In genomic region chr7:100182616-100183015, GRCh38 we compare ENCODE assay signal across 7 cellular contexts. TPM values are rescaled to one million over a fixed set of nuclear protein-coding genes. Genes with fewer than 3 reads are reported as not detected.
DNase-seq lines count a peak whose midpoint lies in the region; ATAC-seq, FAIRE-seq and TF ChIP-seq lines count a peak whose summit lies in the region.
"Not testable (repeated sequence)": the region's sequence is repeated elsewhere in the genome, so short reads cannot be mapped to it uniquely, and the experiment has no call there.

No MANE protein-coding gene starts in this region.

- not testable (repeated sequence) for BruUV-seq in K562 (replicated peaks; lab: Mats Ljungman, UMichigan)

- not testable (repeated sequence) for H3K27ac Mint-ChIP-seq in CD8-positive, alpha-beta T cell
- peak overlapping the region; percentile 91 for H3K27ac Mint-ChIP-seq in T-helper 1 cell treated with Interleukin-12 subunit alpha and Interleukin-12 subunit beta and Interleukin-4 antibody, amounts not matched to agents 30 μg/mL and 1 μg/mL, for 36 hours
- peak overlapping the region; percentile 94 for H3K27ac Mint-ChIP-seq in activated CD4-positive, alpha-beta T cell treated with anti-CD3 and anti-CD28 coated beads, Interleukin-2, amount 10 ng/mL, durations not matched to agents 7 days and 5 days
- peak overlapping the region; percentile 32 for H3K27ac Mint-ChIP-seq in activated T-helper 1 cell treated with anti-CD3 and anti-CD28 coated beads, Interleukin-12 subunit alpha, Interleukin-12 subunit beta, Interleukin-2, Interleukin-4 antibody, amounts not matched to agents 30 ng/mL and 10 ng/mL and 1 ng/mL, durations not matched to agents 14 hours and 24 hours and 36 hours
- peak overlapping the region in 7 of 10 donors; percentile 4 to 94 (median 62) for H3K27ac Mint-ChIP-seq in naive thymus-derived CD8-positive, alpha-beta T cell

- H3F3A ChIP-seq in OCI-LY1 (ENCODE audit: insufficient read depth, low read length), result not testable (repeated sequence)

- not testable (repeated sequence) for H3K4me3 ChIP-seq in CD8-positive, alpha-beta T cell (ENCODE audit: low read depth, low read length); OCI-LY1 (ENCODE audit: low read depth, low read length, poor library complexity, severe bottlenecking); K562

- not testable (repeated sequence) for H3K4me3 Mint-ChIP-seq in CD8-positive, alpha-beta T cell; activated CD4-positive, alpha-beta T cell treated with anti-CD3 and anti-CD28 coated beads, Interleukin-2, amount 10 ng/mL, durations not matched to agents 7 days and 5 days; activated T-helper 1 cell treated with anti-CD3 and anti-CD28 coated beads, Interleukin-12 subunit alpha, Interleukin-12 subunit beta, Interleukin-2, Interleukin-4 antibody, amounts not matched to agents 30 ng/mL and 10 ng/mL and 1 ng/mL, durations not matched to agents 14 hours and 24 hours and 36 hours
- peak overlapping the region; percentile 80 for H3K4me3 Mint-ChIP-seq in T-helper 1 cell treated with Interleukin-12 subunit alpha and Interleukin-12 subunit beta and Interleukin-4 antibody, amounts not matched to agents 30 μg/mL and 1 μg/mL, for 36 hours
- peak overlapping the region in 3 of 10 donors; percentile 14 to 63 (median 22) for H3K4me3 Mint-ChIP-seq in naive thymus-derived CD8-positive, alpha-beta T cell

- not testable (repeated sequence) for FAIRE-seq in K562 (lab: Jason Lieb, UNC)

- H4K20me1 ChIP-seq in OCI-LY1 (ENCODE audit: insufficient read depth, low read length); K562 (replicated peaks; ENCODE audit: control insufficient read depth, insufficient read depth, low read length): not testable (repeated sequence)

- H3K27me3 ChIP-seq in CD8-positive, alpha-beta T cell (ENCODE audit: insufficient read depth, low read length); OCI-LY1 (ENCODE audit: insufficient read depth, low read length); K562 (ENCODE audit: control insufficient read depth in 2 of 2, insufficient read depth in 2 of 2, low read length in 2 of 2): not testable (repeated sequence)

- H3K4me1 ChIP-seq in CD8-positive, alpha-beta T cell (ENCODE audit: insufficient read depth, low read length), result peaks cover 22% of the 10 kb centered on the region
- peaks cover 39% of the 10 kb centered on the region for H3K4me1 ChIP-seq in OCI-LY1 (ENCODE audit: insufficient read depth, low read length, severe bottlenecking)
- not testable (repeated sequence) for H3K4me1 ChIP-seq in K562 (replicated peaks in 1 of 2; ENCODE audit: control insufficient read depth in 2 of 2, insufficient read depth in 2 of 2, low read length in 2 of 2)

- POLR2A ChIA-PET in CD8-positive, alpha-beta T cell (lab: Charles Lee), result interaction anchor here (0.9 to 1.0 kb wide), 2 partner anchors 10 to 52 kb away, joined by 3 read pairs; no protein-coding TSS in a partner anchor
- POLR2A ChIA-PET in activated CD4-positive, alpha-beta T cell treated with anti-CD3 and anti-CD28 coated beads, Interleukin-2, amount 10 ng/mL, durations not matched to agents 7 days and 5 days (lab: Charles Lee), result interaction anchor here (0.6 kb wide), 1 partner anchor 26 kb away, joined by 4 read pairs; no protein-coding TSS in a partner anchor
- POLR2A ChIA-PET in K562 (lab: Yijun Ruan, JAX), result interaction anchor here (0.6 to 1.0 kb wide), 2 partner anchors 8 to 473 kb away, joined by 3 to 6 read pairs; no protein-coding TSS in a partner anchor
- POLR2A ChIA-PET in naive thymus-derived CD8-positive, alpha-beta T cell (lab: Charles Lee), result interaction anchor here (3.1 to 9.3 kb wide), 4 partner anchors 11 to 38 kb away, joined by 12 to 187 read pairs (median 38); partner anchors contain the start of genes GAL3ST4, LAMTOR4, PVRIG and TRAPPC14

- not testable (repeated sequence) for TF ChIP-seq EP300 in K562 (IDR thresholded peaks at IDR 0.05; ENCODE audit: low read length)

- H3K36me3 ChIP-seq in CD8-positive, alpha-beta T cell (ENCODE audit: insufficient read depth, low read length); OCI-LY1 (ENCODE audit: insufficient read depth, low read length); K562 (ENCODE audit: control insufficient read depth, insufficient read depth, low read length): not testable (repeated sequence)

- H3K9me2 ChIP-seq in OCI-LY1 (ENCODE audit: low read depth, low read length), result not testable (repeated sequence)

- H3K79me2 ChIP-seq in OCI-LY1 (ENCODE audit: insufficient read depth, low read length); K562 (ENCODE audit: control insufficient read depth, insufficient read depth, low read length): not testable (repeated sequence)

- H3K4me1 Mint-ChIP-seq in CD8-positive, alpha-beta T cell (ENCODE audit: low read depth), result peaks cover 29% of the 10 kb centered on the region
- peaks cover 28% of the 10 kb centered on the region for H3K4me1 Mint-ChIP-seq in T-helper 1 cell treated with Interleukin-12 subunit alpha and Interleukin-12 subunit beta and Interleukin-4 antibody, amounts not matched to agents 30 μg/mL and 1 μg/mL, for 36 hours (ENCODE audit: low read depth)
- H3K4me1 Mint-ChIP-seq in activated CD4-positive, alpha-beta T cell treated with anti-CD3 and anti-CD28 coated beads, Interleukin-2, amount 10 ng/mL, durations not matched to agents 7 days and 5 days, result peaks cover 55% of the 10 kb centered on the region
- peaks cover 32% of the 10 kb centered on the region for H3K4me1 Mint-ChIP-seq in activated T-helper 1 cell treated with anti-CD3 and anti-CD28 coated beads, Interleukin-12 subunit alpha, Interleukin-12 subunit beta, Interleukin-2, Interleukin-4 antibody, amounts not matched to agents 30 ng/mL and 10 ng/mL and 1 ng/mL, durations not matched to agents 14 hours and 24 hours and 36 hours (ENCODE audit: low read depth)
- peaks cover 11 to 37% (median 30%) of the 10 kb centered on the region in 4 donors for H3K4me1 Mint-ChIP-seq in naive thymus-derived CD8-positive, alpha-beta T cell

- TF ChIP-seq POLR2A in K562 (conservative IDR thresholded peaks at IDR 0.05), result not testable (repeated sequence)

- not testable (repeated sequence) for TF ChIP-seq RAD21 in K562 (CRISPR knock-in tag; conservative IDR thresholded peaks at IDR 0.05 in 1 of 2, IDR thresholded peaks at IDR 0.05 in 1 of 2)

- TF ChIP-seq CTCF in CD8-positive, alpha-beta T cell (IDR thresholded peaks at IDR 0.05); OCI-LY1 (IDR thresholded peaks at IDR 0.05; ENCODE audit: low read length); K562 (IDR thresholded peaks at IDR 0.05 in 2 of 3, conservative IDR thresholded peaks at IDR 0.05 in 1 of 3; ENCODE audit: insufficient read depth in 2 of 3, low read depth in 1 of 3, low read length in 3 of 3): not testable (repeated sequence)

- in situ Hi-C loops in K562 (cut with MboI), result not testable (repeated sequence)

- H3K36me3 Mint-ChIP-seq in CD8-positive, alpha-beta T cell; T-helper 1 cell treated with Interleukin-12 subunit alpha and Interleukin-12 subunit beta and Interleukin-4 antibody, amounts not matched to agents 30 μg/mL and 1 μg/mL, for 36 hours (ENCODE audit: low read depth); activated T-helper 1 cell treated with anti-CD3 and anti-CD28 coated beads, Interleukin-12 subunit alpha, Interleukin-12 subunit beta, Interleukin-2, Interleukin-4 antibody, amounts not matched to agents 30 ng/mL and 10 ng/mL and 1 ng/mL, durations not matched to agents 14 hours and 24 hours and 36 hours (ENCODE audit: low read depth); naive thymus-derived CD8-positive, alpha-beta T cell: not testable (repeated sequence)
- H3K36me3 Mint-ChIP-seq in activated CD4-positive, alpha-beta T cell treated with anti-CD3 and anti-CD28 coated beads, Interleukin-2, amount 10 ng/mL, durations not matched to agents 7 days and 5 days (ENCODE audit: low read depth), result peaks cover 18% of the 10 kb centered on the region

- ATAC-seq in CD8-positive, alpha-beta T cell, result peak; percentile 17
- not testable (repeated sequence) for ATAC-seq in K562; naive thymus-derived CD8-positive, alpha-beta T cell

- intact Hi-C loops in CD8-positive, alpha-beta T cell (cut with DNase I, micrococcal nuclease); activated T-helper 1 cell treated with anti-CD3 and anti-CD28 coated beads, Interleukin-12 subunit alpha, Interleukin-12 subunit beta, Interleukin-2, Interleukin-4 antibody, amounts not matched to agents 30 ng/mL and 10 ng/mL and 1 ng/mL, durations not matched to agents 14 hours and 24 hours and 36 hours (cut with micrococcal nuclease); K562 (cut with micrococcal nuclease): not testable (repeated sequence)

- not testable (repeated sequence) for H3K9me1 ChIP-seq in K562 (ENCODE audit: control insufficient read depth, insufficient read depth, low read length)

- CTCF ChIA-PET in CD8-positive, alpha-beta T cell (lab: Charles Lee); K562 (lab: Yijun Ruan, JAX; ENCODE audit: low intra/inter-chr PET ratio): not testable (repeated sequence)
- CTCF ChIA-PET in activated CD4-positive, alpha-beta T cell treated with anti-CD3 and anti-CD28 coated beads, Interleukin-2, amount 10 ng/mL, durations not matched to agents 7 days and 5 days (lab: Charles Lee), result interaction anchor here (1.2 to 1.3 kb wide), 2 partner anchors 11 to 12 kb away, joined by 3 to 6 read pairs; no protein-coding TSS in a partner anchor

- 20% methylated on average over 6 of the region's 6 CpGs for WGBS in K562 (ENCODE audit: insufficient coverage, low coverage, missing lambda C conversion rate)

- H3K27ac ChIP-seq in CD8-positive, alpha-beta T cell (ENCODE audit: low read depth, low read length); K562 (ENCODE audit: extremely low read depth, low read depth, low read length): not testable (repeated sequence)
- H3K27ac ChIP-seq in OCI-LY1 (ENCODE audit: low read depth, low read length, poor library complexity, severe bottlenecking), result peak overlapping the region; percentile 59

- not testable (repeated sequence) for H3K9me3 ChIP-seq in CD8-positive, alpha-beta T cell (ENCODE audit: low read length); OCI-LY1 (ENCODE audit: low read length); K562 (replicated peaks; ENCODE audit: control insufficient read depth, insufficient read depth, low read depth, low read length)

- peak overlapping the region; percentile 58 for H3K4me2 ChIP-seq in OCI-LY1 (ENCODE audit: low read length)
- H3K4me2 ChIP-seq in K562 (ENCODE audit: insufficient read depth, low read length), result not testable (repeated sequence)

- H3K9me3 Mint-ChIP-seq in CD8-positive, alpha-beta T cell; T-helper 1 cell treated with Interleukin-12 subunit alpha and Interleukin-12 subunit beta and Interleukin-4 antibody, amounts not matched to agents 30 μg/mL and 1 μg/mL, for 36 hours; activated CD4-positive, alpha-beta T cell treated with anti-CD3 and anti-CD28 coated beads, Interleukin-2, amount 10 ng/mL, durations not matched to agents 7 days and 5 days; activated T-helper 1 cell treated with anti-CD3 and anti-CD28 coated beads, Interleukin-12 subunit alpha, Interleukin-12 subunit beta, Interleukin-2, Interleukin-4 antibody, amounts not matched to agents 30 ng/mL and 10 ng/mL and 1 ng/mL, durations not matched to agents 14 hours and 24 hours and 36 hours; naive thymus-derived CD8-positive, alpha-beta T cell: not testable (repeated sequence)

- H3K27me3 Mint-ChIP-seq in CD8-positive, alpha-beta T cell (ENCODE audit: low read depth); T-helper 1 cell treated with Interleukin-12 subunit alpha and Interleukin-12 subunit beta and Interleukin-4 antibody, amounts not matched to agents 30 μg/mL and 1 μg/mL, for 36 hours (ENCODE audit: low read depth); activated CD4-positive, alpha-beta T cell treated with anti-CD3 and anti-CD28 coated beads, Interleukin-2, amount 10 ng/mL, durations not matched to agents 7 days and 5 days; activated T-helper 1 cell treated with anti-CD3 and anti-CD28 coated beads, Interleukin-12 subunit alpha, Interleukin-12 subunit beta, Interleukin-2, Interleukin-4 antibody, amounts not matched to agents 30 ng/mL and 10 ng/mL and 1 ng/mL, durations not matched to agents 14 hours and 24 hours and 36 hours (ENCODE audit: insufficient read depth); naive thymus-derived CD8-positive, alpha-beta T cell: not testable (repeated sequence)

- H3K9ac ChIP-seq in OCI-LY1 (ENCODE audit: low read length); K562 (ENCODE audit: insufficient read depth in 1 of 2, low read depth in 2 of 2, low read length in 2 of 2): not testable (repeated sequence)

- 0 out of 2 replicates have a peak overlapping the region, but pooled peaks have one; percentile 23 for H2AFZ ChIP-seq in OCI-LY1 (ENCODE audit: low read length)
- H2AFZ ChIP-seq in K562 (ENCODE audit: low read depth, low read length), result not testable (repeated sequence)

- peak in 1 of 7 experiments; percentile 31 for DNase-seq in CD8-positive, alpha-beta T cell
- not testable (repeated sequence) for DNase-seq in activated CD4-positive, alpha-beta T cell treated with anti-CD3 and anti-CD28 coated beads, Interleukin-2, amount 10 ng/mL, durations not matched to agents 7 days and 5 days; activated T-helper 1 cell treated with anti-CD3 and anti-CD28 coated beads, Interleukin-12 subunit alpha, Interleukin-12 subunit beta, Interleukin-2, Interleukin-4 antibody, amounts not matched to agents 30 ng/mL and 10 ng/mL and 1 ng/mL, durations not matched to agents 14 hours and 24 hours and 36 hours (ENCODE audit: low spot score); K562 (ENCODE audit: extremely low read depth in 1 of 4, low spot score in 3 of 4); naive thymus-derived CD8-positive, alpha-beta T cell

RNA-seq across cellular contexts. Expression of gene STAG3, which starts 4.9 kb away (rescaled TPM):
- 1 to 10 TPM; 6.3 to 6.6 TPM for total RNA-seq in CD8-positive, alpha-beta T cell
- total RNA-seq in activated CD4-positive, alpha-beta T cell treated with anti-CD3 and anti-CD28 coated beads, Interleukin-2, amount 10 ng/mL, durations not matched to agents 7 days and 5 days, result 10 to 100 TPM; 24.2 to 24.7 TPM
- total RNA-seq in activated T-helper 1 cell treated with anti-CD3 and anti-CD28 coated beads, Interleukin-12 subunit alpha, Interleukin-12 subunit beta, Interleukin-2, Interleukin-4 antibody, amounts not matched to agents 30 ng/mL and 10 ng/mL and 1 ng/mL, durations not matched to agents 14 hours and 24 hours and 36 hours, result 25.0 and 30.6 TPM in 2 replicates
- total RNA-seq in K562 (2011; cell fraction: chromatin; rRNA removed; ENCODE audit: low replicate concordance), result 12.2 and 23.8 TPM in 2 replicates
- total RNA-seq in K562 (2011; cell fraction: nucleolus; rRNA removed), result 10.3 and 11.0 TPM in 2 replicates
- total RNA-seq in K562 (2011; cell fraction: nucleoplasm; rRNA removed), result 9.9 and 10.9 TPM in 2 replicates
- total RNA-seq in K562 (2014; rRNA removed), result 0.54 and 2.1 TPM in 2 replicates
- total RNA-seq in K562 (2014; rRNA removed; fragmentation: Illumina TruSeq; extraction: Trizol), result 0.96 and 1.7 TPM in 2 replicates
- total RNA-seq in K562 (2015; rRNA removed; fragmentation: Illumina TruSeq; extraction: Trizol), result 1.3 and 2.5 TPM in 2 replicates
- total RNA-seq in K562 (2021), result 1.7 and 2.5 TPM in 2 replicates
- polyA plus RNA-seq in K562 (2011; rRNA removed), result 2.4 and 5.1 TPM in 2 replicates
- 1.5 and 3.0 TPM in 2 replicates for polyA plus RNA-seq in K562 (2011; cell fraction: cytosol; rRNA removed)
- 11.9 and 21.5 TPM in 2 replicates for polyA plus RNA-seq in K562 (2011; cell fraction: nucleus; rRNA removed)
- polyA plus RNA-seq in K562 (2012), result 4.9 and 11.1 TPM in 2 replicates
- 1.3 and 1.6 TPM in 2 replicates for polyA plus RNA-seq in K562 (2014; fragmentation: Illumina TruSeq; extraction: Trizol)
- 1 to 10 TPM; 1.2 to 2.3 TPM for polyA plus RNA-seq in K562 (2014; fragmentation: Nextera tagmentation; extraction: Ambion mirVana)
- polyA plus RNA-seq in K562 (2014; rRNA removed), result 1.3 and 1.9 TPM in 2 replicates
- polyA minus RNA-seq in K562 (2011; rRNA and poly(A)+ RNA removed), result 2.1 and 3.9 TPM in 2 replicates
- 1.6 and 2.0 TPM in 2 replicates for polyA minus RNA-seq in K562 (2011; cell fraction: cytosol; rRNA and poly(A)+ RNA removed)
- 3.2 and 6.4 TPM in 2 replicates for polyA minus RNA-seq in K562 (2011; cell fraction: nucleus; rRNA and poly(A)+ RNA removed)
- total RNA-seq in naive thymus-derived CD8-positive, alpha-beta T cell, result 10 to 100 TPM; 12.0 to 12.1 TPM
- 1 to 10 TPM; 6.0 to 8.6 (median 6.9) TPM for polyA plus RNA-seq in naive thymus-derived CD8-positive, alpha-beta T cell

RNA-seq across cellular contexts. Expression of gene GPC2, which starts 5.4 kb away (rescaled TPM):
- total RNA-seq in CD8-positive, alpha-beta T cell, result 10 to 100 TPM; 10.5 to 13.3 TPM
- 10 to 100 TPM; 13.9 to 20.9 TPM for total RNA-seq in activated CD4-positive, alpha-beta T cell treated with anti-CD3 and anti-CD28 coated beads, Interleukin-2, amount 10 ng/mL, durations not matched to agents 7 days and 5 days
- total RNA-seq in activated T-helper 1 cell treated with anti-CD3 and anti-CD28 coated beads, Interleukin-12 subunit alpha, Interleukin-12 subunit beta, Interleukin-2, Interleukin-4 antibody, amounts not matched to agents 30 ng/mL and 10 ng/mL and 1 ng/mL, durations not matched to agents 14 hours and 24 hours and 36 hours, result 3.9 and 4.8 TPM in 2 replicates
- total RNA-seq in K562 (2011; cell fraction: chromatin; rRNA removed; ENCODE audit: low replicate concordance), result 6.5 and 21.7 TPM in 2 replicates
- 15.8 and 17.7 TPM in 2 replicates for total RNA-seq in K562 (2011; cell fraction: nucleolus; rRNA removed)
- total RNA-seq in K562 (2011; cell fraction: nucleoplasm; rRNA removed), result 10.9 and 11.9 TPM in 2 replicates
- 1.7 and 3.2 TPM in 2 replicates for total RNA-seq in K562 (2014; rRNA removed)
- total RNA-seq in K562 (2014; rRNA removed; fragmentation: Illumina TruSeq; extraction: Trizol), result 0.83 and 1.1 TPM in 2 replicates
- total RNA-seq in K562 (2015; rRNA removed; fragmentation: Illumina TruSeq; extraction: Trizol), result 1.1 and 1.3 TPM in 2 replicates
- 4.7 and 5.1 TPM in 2 replicates for total RNA-seq in K562 (2021)
- polyA plus RNA-seq in K562 (2011; rRNA removed), result 1.5 and 3.7 TPM in 2 replicates
- 3.8 and 4.6 TPM in 2 replicates for polyA plus RNA-seq in K562 (2011; cell fraction: cytosol; rRNA removed)
- 21.7 and 28.4 TPM in 2 replicates for polyA plus RNA-seq in K562 (2011; cell fraction: nucleus; rRNA removed)
- 2.0 and 5.0 TPM in 2 replicates for polyA plus RNA-seq in K562 (2012)
- 1.3 and 1.7 TPM in 2 replicates for polyA plus RNA-seq in K562 (2014; fragmentation: Illumina TruSeq; extraction: Trizol)
- under 1 TPM in 1 of 2 experiments, not detected in 1; 0.06 TPM for polyA plus RNA-seq in K562 (2014; fragmentation: Nextera tagmentation; extraction: Ambion mirVana)
- polyA plus RNA-seq in K562 (2014; rRNA removed), result 7.2 and 7.7 TPM in 2 replicates
- polyA minus RNA-seq in K562 (2011; rRNA and poly(A)+ RNA removed), result 1.4 and 1.6 TPM in 2 replicates
- 0.86 and 2.5 TPM in 2 replicates for polyA minus RNA-seq in K562 (2011; cell fraction: cytosol; rRNA and poly(A)+ RNA removed)
- polyA minus RNA-seq in K562 (2011; cell fraction: nucleus; rRNA and poly(A)+ RNA removed), result 9.3 and 10.2 TPM in 2 replicates
- total RNA-seq in naive thymus-derived CD8-positive, alpha-beta T cell, result 10 to 100 TPM; 39.0 to 40.1 TPM
- 1 to 10 TPM in 1 of 3 donors, under 1 TPM in 2; 0.09 to 1.1 (median 0.42) TPM for polyA plus RNA-seq in naive thymus-derived CD8-positive, alpha-beta T cell

RNA-seq across cellular contexts. Expression of gene GAL3ST4, which starts 14.2 kb away (rescaled TPM):
- total RNA-seq in CD8-positive, alpha-beta T cell, result 10 to 100 TPM; 10.2 to 11.5 TPM
- 10 to 100 TPM; 14.2 to 15.6 TPM for total RNA-seq in activated CD4-positive, alpha-beta T cell treated with anti-CD3 and anti-CD28 coated beads, Interleukin-2, amount 10 ng/mL, durations not matched to agents 7 days and 5 days
- total RNA-seq in activated T-helper 1 cell treated with anti-CD3 and anti-CD28 coated beads, Interleukin-12 subunit alpha, Interleukin-12 subunit beta, Interleukin-2, Interleukin-4 antibody, amounts not matched to agents 30 ng/mL and 10 ng/mL and 1 ng/mL, durations not matched to agents 14 hours and 24 hours and 36 hours, result 1.3 and 1.5 TPM in 2 replicates
- 1.3 and 3.7 TPM in 2 replicates for total RNA-seq in K562 (2011; cell fraction: chromatin; rRNA removed; ENCODE audit: low replicate concordance)
- total RNA-seq in K562 (2011; cell fraction: nucleolus; rRNA removed), result 2.1 and 2.2 TPM in 2 replicates
- 1.8 and 2.9 TPM in 2 replicates for total RNA-seq in K562 (2011; cell fraction: nucleoplasm; rRNA removed)
- total RNA-seq in K562 (2014; rRNA removed) (0.05 and 0.37 TPM in 2 replicates), K562 (2014; rRNA removed; fragmentation: Illumina TruSeq; extraction: Trizol) (0.16 and 0.18 TPM in 2 replicates), K562 (2015; rRNA removed; fragmentation: Illumina TruSeq; extraction: Trizol) (0.25 and 0.41 TPM in 2 replicates), K562 (2021) (0.54 and 1.0 TPM in 2 replicates)
- polyA plus RNA-seq in K562 (2011; rRNA removed) (0.60 and 1.7 TPM in 2 replicates), K562 (2014; fragmentation: Illumina TruSeq; extraction: Trizol) (0.96 and 1.2 TPM in 2 replicates), K562 (2014; fragmentation: Nextera tagmentation; extraction: Ambion mirVana) (under 1 TPM; 0.15 to 0.18 TPM), K562 (2014; rRNA removed) (0.88 and 0.98 TPM in 2 replicates)
- polyA plus RNA-seq in K562 (2011; cell fraction: cytosol; rRNA removed), result 1.5 and 2.0 TPM in 2 replicates
- polyA plus RNA-seq in K562 (2011; cell fraction: nucleus; rRNA removed), result 4.9 and 6.0 TPM in 2 replicates
- 1.1 and 2.6 TPM in 2 replicates for polyA plus RNA-seq in K562 (2012)
- polyA minus RNA-seq in K562 (2011; rRNA and poly(A)+ RNA removed), result 0.28 and 0.57 TPM in 2 replicates
- 0.91 TPM in 1 of 2 replicates, not detected in the other for polyA minus RNA-seq in K562 (2011; cell fraction: cytosol; rRNA and poly(A)+ RNA removed)
- polyA minus RNA-seq in K562 (2011; cell fraction: nucleus; rRNA and poly(A)+ RNA removed), result 0.13 and 0.44 TPM in 2 replicates
- 10 to 100 TPM; 37.0 to 39.1 TPM for total RNA-seq in naive thymus-derived CD8-positive, alpha-beta T cell
- 1 to 10 TPM; 4.0 to 6.5 (median 5.4) TPM for polyA plus RNA-seq in naive thymus-derived CD8-positive, alpha-beta T cell

RNA-seq across cellular contexts. Expression of gene TRAPPC14, which starts 24.1 kb away (rescaled TPM):
- total RNA-seq in CD8-positive, alpha-beta T cell, result 10 to 100 TPM; 40.6 to 47.1 TPM
- 10 to 100 TPM; 54.0 to 54.6 TPM for total RNA-seq in activated CD4-positive, alpha-beta T cell treated with anti-CD3 and anti-CD28 coated beads, Interleukin-2, amount 10 ng/mL, durations not matched to agents 7 days and 5 days
- 43.9 and 44.3 TPM in 2 replicates for total RNA-seq in activated T-helper 1 cell treated with anti-CD3 and anti-CD28 coated beads, Interleukin-12 subunit alpha, Interleukin-12 subunit beta, Interleukin-2, Interleukin-4 antibody, amounts not matched to agents 30 ng/mL and 10 ng/mL and 1 ng/mL, durations not matched to agents 14 hours and 24 hours and 36 hours
- 86.1 and 225 TPM in 2 replicates for total RNA-seq in K562 (2011; cell fraction: chromatin; rRNA removed; ENCODE audit: low replicate concordance)
- total RNA-seq in K562 (2011; cell fraction: nucleolus; rRNA removed), result 123 and 132 TPM in 2 replicates
- 95.7 and 101 TPM in 2 replicates for total RNA-seq in K562 (2011; cell fraction: nucleoplasm; rRNA removed)
- total RNA-seq in K562 (2014; rRNA removed), result 25.6 and 27.1 TPM in 2 replicates
- 7.6 and 9.9 TPM in 2 replicates for total RNA-seq in K562 (2014; rRNA removed; fragmentation: Illumina TruSeq; extraction: Trizol)
- 17.4 and 18.2 TPM in 2 replicates for total RNA-seq in K562 (2015; rRNA removed; fragmentation: Illumina TruSeq; extraction: Trizol)
- total RNA-seq in K562 (2021), result 38.2 and 45.9 TPM in 2 replicates
- polyA plus RNA-seq in K562 (2011; rRNA removed), result 5.4 and 12.1 TPM in 2 replicates
- 7.4 and 10.1 TPM in 2 replicates for polyA plus RNA-seq in K562 (2011; cell fraction: cytosol; rRNA removed)
- 91.6 and 168 TPM in 2 replicates for polyA plus RNA-seq in K562 (2011; cell fraction: nucleus; rRNA removed)
- 26.9 and 43.9 TPM in 2 replicates for polyA plus RNA-seq in K562 (2012)
- 20.5 and 29.3 TPM in 2 replicates for polyA plus RNA-seq in K562 (2014; fragmentation: Illumina TruSeq; extraction: Trizol)
- polyA plus RNA-seq in K562 (2014; fragmentation: Nextera tagmentation; extraction: Ambion mirVana), result under 1 TPM; 0.42 to 0.55 TPM
- 27.9 and 43.8 TPM in 2 replicates for polyA plus RNA-seq in K562 (2014; rRNA removed)
- 4.9 and 6.1 TPM in 2 replicates for polyA minus RNA-seq in K562 (2011; rRNA and poly(A)+ RNA removed)
- polyA minus RNA-seq in K562 (2011; cell fraction: cytosol; rRNA and poly(A)+ RNA removed), result 6.9 and 7.9 TPM in 2 replicates
- 41.7 and 45.6 TPM in 2 replicates for polyA minus RNA-seq in K562 (2011; cell fraction: nucleus; rRNA and poly(A)+ RNA removed)
- 100 to 1,000 TPM; 103 to 109 TPM for total RNA-seq in naive thymus-derived CD8-positive, alpha-beta T cell
- 1 to 10 TPM; 2.1 to 4.5 (median 2.4) TPM for polyA plus RNA-seq in naive thymus-derived CD8-positive, alpha-beta T cell

RNA-seq across cellular contexts. Expression of gene LAMTOR4, which starts 33.9 kb away (rescaled TPM):
- total RNA-seq in CD8-positive, alpha-beta T cell, result 10 to 100 TPM; 68.4 to 83.1 TPM
- total RNA-seq in activated CD4-positive, alpha-beta T cell treated with anti-CD3 and anti-CD28 coated beads, Interleukin-2, amount 10 ng/mL, durations not matched to agents 7 days and 5 days, result 100 to 1,000 TPM; 124 to 172 TPM
- 119 and 133 TPM in 2 replicates for total RNA-seq in activated T-helper 1 cell treated with anti-CD3 and anti-CD28 coated beads, Interleukin-12 subunit alpha, Interleukin-12 subunit beta, Interleukin-2, Interleukin-4 antibody, amounts not matched to agents 30 ng/mL and 10 ng/mL and 1 ng/mL, durations not matched to agents 14 hours and 24 hours and 36 hours
- total RNA-seq in K562 (2011; cell fraction: chromatin; rRNA removed; ENCODE audit: low replicate concordance), result 44.1 and 100 TPM in 2 replicates
- total RNA-seq in K562 (2011; cell fraction: nucleolus; rRNA removed), result 87.9 and 91.2 TPM in 2 replicates
- total RNA-seq in K562 (2011; cell fraction: nucleoplasm; rRNA removed), result 91.3 and 109 TPM in 2 replicates
- total RNA-seq in K562 (2014; rRNA removed), result 231 and 275 TPM in 2 replicates
- total RNA-seq in K562 (2014; rRNA removed; fragmentation: Illumina TruSeq; extraction: Trizol), result 52.6 and 79.6 TPM in 2 replicates
- total RNA-seq in K562 (2015; rRNA removed; fragmentation: Illumina TruSeq; extraction: Trizol), result 139 and 152 TPM in 2 replicates
- total RNA-seq in K562 (2021), result 183 and 195 TPM in 2 replicates
- 154 and 162 TPM in 2 replicates for polyA plus RNA-seq in K562 (2011; rRNA removed)
- 371 and 576 TPM in 2 replicates for polyA plus RNA-seq in K562 (2011; cell fraction: cytosol; rRNA removed)
- polyA plus RNA-seq in K562 (2011; cell fraction: nucleus; rRNA removed), result 164 and 218 TPM in 2 replicates
- 237 and 248 TPM in 2 replicates for polyA plus RNA-seq in K562 (2012)
- polyA plus RNA-seq in K562 (2014; fragmentation: Illumina TruSeq; extraction: Trizol), result 114 and 145 TPM in 2 replicates
- polyA plus RNA-seq in K562 (2014; fragmentation: Nextera tagmentation; extraction: Ambion mirVana), result 100 to 1,000 TPM; 206 to 314 TPM
- 299 and 307 TPM in 2 replicates for polyA plus RNA-seq in K562 (2014; rRNA removed)
- 21.6 and 37.2 TPM in 2 replicates for polyA minus RNA-seq in K562 (2011; rRNA and poly(A)+ RNA removed)
- 32.1 and 32.2 TPM in 2 replicates for polyA minus RNA-seq in K562 (2011; cell fraction: cytosol; rRNA and poly(A)+ RNA removed)
- polyA minus RNA-seq in K562 (2011; cell fraction: nucleus; rRNA and poly(A)+ RNA removed), result 19.7 and 21.4 TPM in 2 replicates
- 100 to 1,000 TPM; 170 to 206 TPM for total RNA-seq in naive thymus-derived CD8-positive, alpha-beta T cell
- polyA plus RNA-seq in naive thymus-derived CD8-positive, alpha-beta T cell, result 100 to 1,000 TPM; 403 to 435 (median 430) TPM
